2 cellular contexts compared by ENCODE assay signal in genomic region chr9:86112057-86112456, GRCh38.
TF ChIP-seq lines count a peak whose summit lies in the region.

No MANE protein-coding gene starts in this region.

TF ChIP-seq in GM23338, 12 proteins besides CTCF, POLR2A, EP300 and RAD21 (continued from another document):
- no peak for TF ChIP-seq ZNF462 (CRISPR knock-in tag; IDR thresholded peaks at IDR 0.05)
- TF ChIP-seq NANOG (IDR thresholded peaks at IDR 0.05; ENCODE audit: borderline replicate concordance): no peak
- no peak for TF ChIP-seq REST (IDR thresholded peaks at IDR 0.05; ENCODE audit: unreplicated experiment)
- no peak for TF ChIP-seq EZH2phosphoT487 (IDR thresholded peaks at IDR 0.05; ENCODE audit: unreplicated experiment)
- TF ChIP-seq EZH2 (IDR thresholded peaks at IDR 0.05; ENCODE audit: low read depth, unreplicated experiment): no peak
- TF ChIP-seq ZNF114 (CRISPR knock-in tag; IDR thresholded peaks at IDR 0.05): no peak
- TF ChIP-seq ZNF331 (CRISPR knock-in tag; IDR thresholded peaks at IDR 0.05; ENCODE audit: low read depth): no peak
- TF ChIP-seq POLR2AphosphoS5 (IDR thresholded peaks at IDR 0.05; ENCODE audit: low read depth): no peak

TF ChIP-seq in IMR-90, 13 proteins besides CTCF, POLR2A, EP300 and RAD21 (continued from another document):
- TF ChIP-seq CEBPB (IDR thresholded peaks at IDR 0.05; ENCODE audit: low read depth, low read length) (no peak), NFE2L2 (IDR thresholded peaks at IDR 0.05; ENCODE audit: low read depth, low read length) (no peak), FOS (IDR thresholded peaks at IDR 0.05; ENCODE audit: low read depth, low read length) (no peak), MXI1 (IDR thresholded peaks at IDR 0.05; ENCODE audit: borderline replicate concordance, low read depth, low read length) (no peak), MAZ (IDR thresholded peaks at IDR 0.05; ENCODE audit: borderline replicate concordance, low read depth, low read length) (no peak), SMC3 (IDR thresholded peaks at IDR 0.05; ENCODE audit: low read depth, low read length) (no peak), CHD1 (IDR thresholded peaks at IDR 0.05; ENCODE audit: low read depth, low read length) (no peak)
TF ChIP-seq in IMR-90: peak in this region for 0.
